8 cellular contexts compared by ENCODE assay signal in genomic region chr1:45521413-45522323, GRCh38. TPM values are rescaled to one million over a fixed set of nuclear protein-coding genes. Genes with fewer than 3 reads are reported as not detected.
DNase-seq lines count a peak whose midpoint lies in the region; ATAC-seq and TF ChIP-seq lines count a peak whose summit lies in the region.

Gene PRDX1, minus strand, starts transcription at chr1:45521884. Its CDS starts 2,841 bp downstream, at chr1:45519043.

- TF ChIP-seq POLR2A in adrenal gland (IDR thresholded peaks at IDR 0.05) = peak; percentile 99 to 100

- H3K36me3 ChIP-seq in adrenal gland (replicated peaks in 1 of 2) (peaks cover 0 to 14% of the 10 kb centered on the region in 2 donors), heart right ventricle (peaks cover 0 to 24% (median 7%) of the 10 kb centered on the region in 9 donors), upper lobe of right lung (peaks cover 14% of the 10 kb centered on the region)

- CTCF ChIA-PET in T-cell (lab: Charles Lee) = interaction anchor here in 1 of 2 donors (0.6 to 2.0 kb wide), 7 partner anchors 9 to 218 kb away, joined by 3 to 11 read pairs (median 3); partner anchors contain the start of gene AKR1A1

- H3K9me3 ChIP-seq in adrenal gland (replicated peaks in 1 of 3) (no peaks in the 10 kb centered on the region), heart right ventricle (no peaks in the 10 kb centered on the region), upper lobe of right lung (no peaks in the 10 kb centered on the region)

- H3K4me1 ChIP-seq in adrenal gland (replicated peaks in 1 of 2) = peaks cover 5 to 13% of the 10 kb centered on the region in 2 donors
- H3K4me1 ChIP-seq in heart right ventricle = peaks cover 2 to 44% (median 25%) of the 10 kb centered on the region in 9 donors
- peaks cover 21% of the 10 kb centered on the region for H3K4me1 ChIP-seq in upper lobe of right lung

- peak; percentile 86 for DNase-seq in NCI-H1417 treated with DMSO at 0.1 percent for 48 hours (lab: John Stamatoyannopoulos, UW)
- DNase-seq in T-cell = peak; percentile 86 to 96 (median 92)
- peak; percentile 95 to 98 (median 97) for DNase-seq in adrenal gland
- DNase-seq in heart right ventricle = peak; percentile 98
- DNase-seq in posterior vena cava (ENCODE audit: low spot score) = peak; percentile 100
- DNase-seq in upper lobe of right lung = peak; percentile 97

- peak within 1 kb of the TSS; percentile 94 to 95 for H3K27ac Mint-ChIP-seq in T-cell

- peak; percentile 22; the same call in 1 of the 3 replicates for TF ChIP-seq CTCF in GM12872 (IDR thresholded peaks at IDR 0.05; ENCODE audit: insufficient read depth, low read depth, low read length)
- TF ChIP-seq CTCF in adrenal gland (IDR thresholded peaks at IDR 0.05) = peak in 5 of 6 experiments; percentile 3 to 35 (median 14)
- peak in 4 of 9 donors; percentile 7 to 37 (median 28) for TF ChIP-seq CTCF in heart right ventricle (IDR thresholded peaks at IDR 0.05)
- peak; percentile 18 for TF ChIP-seq CTCF in upper lobe of right lung (IDR thresholded peaks at IDR 0.05)

- H3K27me3 ChIP-seq in adrenal gland (no peaks in the 10 kb centered on the region), heart right ventricle (peaks cover 0 to 7% (median 0%) of the 10 kb centered on the region in 7 donors), upper lobe of right lung (no peaks in the 10 kb centered on the region)

- H3K9me3 Mint-ChIP-seq in T-cell = no peaks in the 10 kb centered on the region

- H3K36me3 Mint-ChIP-seq in T-cell = peaks cover 4% of the 10 kb centered on the region

- H3K4me3 ChIP-seq in adrenal gland (peak within 1 kb of the TSS; percentile 80 to 99 (median 96)), heart right ventricle (peak within 1 kb of the TSS; percentile 58 to 96 (median 86)), upper lobe of right lung (peak within 1 kb of the TSS; percentile 86)

- ATAC-seq in HG02763 (IDR thresholded peaks at IDR 0.05; ENCODE audit: unreplicated experiment) (peak; percentile 82), T-cell (replicated peaks in 1 of 4) (peak; percentile 88 to 93 (median 90)), heart right ventricle (peak; percentile 96 to 98 (median 97)), upper lobe of right lung (peak; percentile 97)

- H3K4me3 Mint-ChIP-seq in T-cell = peak within 1 kb of the TSS; percentile 91 to 97 (median 96)

- H3K27me3 Mint-ChIP-seq in T-cell = no peaks in the 10 kb centered on the region

- peaks cover 25 to 40% (median 36%) of the 10 kb centered on the region in 3 donors for H3K4me1 Mint-ChIP-seq in T-cell

- POLR2A ChIA-PET in T-cell (lab: Charles Lee) = interaction anchor here (0.5 to 1.4 kb wide), 15 partner anchors 11 to 722 kb away, joined by 3 to 9 read pairs (median 3); partner anchors contain the start of genes CCDC163 (in 1 of the 2), MMACHC (in 1 of the 2), MUTYH (in 1 of the 2) and TOE1 (in 1 of the 2)

- peak within 1 kb of the TSS; percentile 62 to 96 (median 93) for H3K27ac ChIP-seq in adrenal gland
- peak within 1 kb of the TSS; percentile 73 to 98 (median 93) for H3K27ac ChIP-seq in heart right ventricle
- peak within 1 kb of the TSS; percentile 98 for H3K27ac ChIP-seq in upper lobe of right lung

- intact Hi-C loops in adrenal gland (cut with DNase I) = no loop called here
- intact Hi-C loops in heart right ventricle (cut with DNase I) = loop anchor here in 2 of 10 donors (1.0 to 5.0 kb wide), 3 partner anchors 21 to 166 kb away; partner anchors contain the start of genes AKR1A1 (in 2 of the 2), CCDC163 (in 1 of the 2), GPBP1L1 (in 1 of the 2) and MMACHC (in 1 of the 2)
- intact Hi-C loops in posterior vena cava (cut with DNase I) = loop anchor here in 1 of 2 donors (5.0 kb wide), 1 partner anchor 46 kb away; no protein-coding TSS in a partner anchor
- intact Hi-C loops in upper lobe of right lung (cut with DNase I) = no loop called here

- 0 to 1% (median 1%) methylated on average over 9 to 72 of the region's 72 CpGs for WGBS in adrenal gland, 4 donors
- WGBS in heart right ventricle, 2 donors = 0% methylated on average over 72 of the region's 72 CpGs

RNA-seq across cellular contexts. Expression of gene PRDX1, which starts in this region (rescaled TPM):
- total RNA-seq in T-cell (100 to 1,000 TPM in 3 of 5 donors, 10 to 100 TPM in 2; 59.3 to 156 (median 151) TPM), adrenal gland (100 to 1,000 TPM; 343 to 519 (median 442) TPM), heart right ventricle (100 to 1,000 TPM; 212 to 421 (median 289) TPM), posterior vena cava (100 to 1,000 TPM; 255 to 329 TPM), upper lobe of right lung (401 TPM)
- polyA plus RNA-seq in adrenal gland (100 to 1,000 TPM; 404 to 695 (median 559) TPM), heart right ventricle (100 to 1,000 TPM; 377 to 610 TPM)

Comparison
In these comparisons a context has a peak if more than half of its experiments do, and no peak if none do; other contexts are left out.
1. Peak in every context shown above with its lines: DNase-seq, ATAC-seq, H3K4me3 ChIP-seq and H3K27ac ChIP-seq.